In the genomic region with DNA sequence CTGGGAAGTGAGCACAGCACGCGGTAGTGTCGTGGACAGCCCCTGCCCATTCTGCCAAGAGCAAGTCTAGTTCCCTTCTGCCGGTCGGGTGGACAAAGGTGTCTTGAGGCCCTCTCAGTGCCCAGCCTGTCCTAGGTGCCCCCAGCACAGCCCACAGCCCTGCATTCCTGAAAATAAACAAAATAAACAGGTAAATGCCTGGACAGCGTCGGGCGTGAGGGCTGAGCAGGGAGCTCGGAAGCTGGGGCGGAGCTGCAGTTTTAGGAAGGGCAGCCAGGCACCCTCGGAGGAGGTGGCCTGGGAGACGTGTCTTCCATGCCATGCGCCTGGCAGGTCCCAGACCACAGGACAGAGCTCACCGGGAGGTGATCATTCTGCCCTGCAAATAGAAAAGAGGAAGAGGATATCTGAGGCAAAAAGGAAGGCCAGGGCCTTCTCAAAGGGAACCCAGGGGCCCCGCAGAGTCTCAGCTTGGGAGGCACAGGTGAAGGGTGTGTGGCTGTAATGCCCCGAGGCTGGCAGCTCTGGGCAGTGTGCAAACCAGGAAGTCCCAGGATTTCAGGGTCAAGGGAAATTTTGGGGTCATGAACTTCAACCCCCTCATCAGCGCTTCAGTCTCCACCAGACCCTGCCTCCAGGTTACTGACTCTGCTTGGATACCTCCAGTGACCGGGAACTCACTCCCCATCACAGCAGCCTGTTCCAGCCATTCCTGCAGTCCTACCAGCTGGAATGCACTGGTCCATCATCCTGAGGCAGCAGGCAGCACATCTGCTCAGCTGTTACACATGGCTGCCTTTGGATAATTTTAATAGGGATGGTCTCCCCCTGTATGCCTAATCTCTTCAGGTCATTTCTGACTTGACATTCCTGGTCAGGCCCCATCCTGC, we compare ENCODE assay signal across 10 cellular contexts. TPM values are rescaled to one million over a fixed set of nuclear protein-coding genes. Genes with fewer than 3 reads are reported as not detected.
DNase-seq lines count a peak whose midpoint lies in the region; ATAC-seq and TF ChIP-seq lines count a peak whose summit lies in the region.
"Had no signal": no experiment of that assay in that cellular context is flagged by ENCODE, and none has a peak within 500 bp of the region (broad histone marks: within the 10 kb centered on the region; RNA-seq: fewer than 3 reads in every experiment).

No MANE protein-coding gene starts in this region.

- H3K9ac ChIP-seq in HUES48 (ENCODE audit: low read depth, low read length) (no peak overlapping the region), skeletal muscle satellite cell (ENCODE audit: low read depth, low read length) (peak overlapping the region; percentile 92)

- peaks cover 49% of the 10 kb centered on the region for H3K27me3 ChIP-seq in HUES48 (ENCODE audit: control insufficient read depth, insufficient read depth, low read length)
- peaks cover 75% of the 10 kb centered on the region for H3K27me3 ChIP-seq in left ventricle myocardium inferior (ENCODE audit: low read depth)
- H3K27me3 ChIP-seq in skeletal muscle satellite cell (ENCODE audit: control insufficient read depth, insufficient read depth, low read length) = no peaks in the 10 kb centered on the region
- peaks cover 0 to 30% of the 10 kb centered on the region in 2 donors for H3K27me3 ChIP-seq in tibial nerve

- no peak for TF ChIP-seq POLR2A in tibial nerve (IDR thresholded peaks at IDR 0.05)

- H3K4me1 ChIP-seq in HUES48 (ENCODE audit: control insufficient read depth, insufficient read depth, low read length) (peaks cover 20% of the 10 kb centered on the region), left ventricle myocardium inferior (peaks cover 16% of the 10 kb centered on the region), skeletal muscle satellite cell (ENCODE audit: control insufficient read depth, insufficient read depth, low read length) (peaks cover 33% of the 10 kb centered on the region), tibial nerve (peaks cover 0 to 42% (median 8%) of the 10 kb centered on the region in 4 donors)

- DNase-seq in UCSD-AML1 (lab: John Stamatoyannopoulos, UW; ENCODE audit: unreplicated experiment) (peak; percentile 37), left ventricle myocardium inferior (no peak), DMS153 treated with DMSO at 0.1 percent for 48 hours (lab: John Stamatoyannopoulos, UW; ENCODE audit: unreplicated experiment) (no peak), tibial nerve (ENCODE audit: low spot score in 2 of 2) (no peak)
- DNase-seq: activated CD4-positive, CD25-positive, alpha-beta regulatory T cell treated with anti-CD3 and anti-CD28 coated beads, Interleukin-2, amount 50 U/mL, for 72 hours; NK-92 treated with Interleukin-12 subunit alpha and Interleukin-12 subunit beta, amount 100 ng/mL, for 24 hours had no signal

- H3K27ac ChIP-seq in HUES48 (ENCODE audit: low read depth, low read length) = no peak overlapping the region
- H3K27ac ChIP-seq in left ventricle myocardium inferior (replicated peaks) = no peak overlapping the region
- H3K27ac ChIP-seq in tibial nerve = peak overlapping the region in 1 of 4 donors; percentile 58

- no peak for ATAC-seq in GM21528 (IDR thresholded peaks at IDR 0.05; ENCODE audit: low FRiP score, unreplicated experiment)
- ATAC-seq in esophagus mucosa = no peak

- TF ChIP-seq CTCF in left ventricle myocardium inferior (IDR thresholded peaks at IDR 0.05; ENCODE audit: borderline replicate concordance) = no peak
- no peak for TF ChIP-seq CTCF in tibial nerve (IDR thresholded peaks at IDR 0.05)

- intact Hi-C loops in left ventricle myocardium inferior (cut with micrococcal nuclease) = no loop called here

- TF ChIP-seq EP300 in tibial nerve (IDR thresholded peaks at IDR 0.05) = no peak

- H3K9me3 ChIP-seq in HUES48 (ENCODE audit: control insufficient read depth, insufficient read depth, low read length) = no peaks in the 10 kb centered on the region
- no peaks in the 10 kb centered on the region for H3K9me3 ChIP-seq in left ventricle myocardium inferior (replicated peaks)
- H3K9me3 ChIP-seq in skeletal muscle satellite cell (replicated peaks; ENCODE audit: low read length) = no peaks in the 10 kb centered on the region
- no peaks in the 10 kb centered on the region for H3K9me3 ChIP-seq in tibial nerve

- H3K4me3 ChIP-seq in HUES48 (ENCODE audit: low read depth, low read length) = peak overlapping the region; percentile 52; the same call in 1 of the 2 replicates
- peak overlapping the region; percentile 64 for H3K4me3 ChIP-seq in left ventricle myocardium inferior
- H3K4me3 ChIP-seq in skeletal muscle satellite cell (ENCODE audit: low read length) = peak overlapping the region; percentile 84
- H3K4me3 ChIP-seq in tibial nerve = peak overlapping the region in 1 of 4 donors; percentile 50

- peak overlapping the region; percentile 97 for H3K4me2 ChIP-seq in skeletal muscle satellite cell (ENCODE audit: low read length)

- WGBS in tibial nerve, 2 donors = 60 to 64% methylated on average over 16 to 18 of the region's 18 CpGs

- H3K36me3 ChIP-seq in HUES48 (ENCODE audit: control insufficient read depth, insufficient read depth, low read length) (no peaks in the 10 kb centered on the region), left ventricle myocardium inferior (no peaks in the 10 kb centered on the region), skeletal muscle satellite cell (ENCODE audit: insufficient read depth, low read length) (peaks cover 19% of the 10 kb centered on the region), tibial nerve (no peaks in the 10 kb centered on the region)

RNA-seq across cellular contexts. Expression of a gene that starts 1.7 kb away (rescaled TPM):
- total RNA-seq in left ventricle myocardium inferior (0.74 TPM), tibial nerve (1 to 10 TPM in 3 of 4 donors, under 1 TPM in 1; 0.87 to 1.8 (median 1.1) TPM), esophagus mucosa (0.24 TPM)
- total RNA-seq in skeletal muscle satellite cell (2012; rRNA removed) = 3.8 and 5.2 TPM in 2 replicates
